ENCODE assay signal across 13 cellular contexts in the genomic region with DNA sequence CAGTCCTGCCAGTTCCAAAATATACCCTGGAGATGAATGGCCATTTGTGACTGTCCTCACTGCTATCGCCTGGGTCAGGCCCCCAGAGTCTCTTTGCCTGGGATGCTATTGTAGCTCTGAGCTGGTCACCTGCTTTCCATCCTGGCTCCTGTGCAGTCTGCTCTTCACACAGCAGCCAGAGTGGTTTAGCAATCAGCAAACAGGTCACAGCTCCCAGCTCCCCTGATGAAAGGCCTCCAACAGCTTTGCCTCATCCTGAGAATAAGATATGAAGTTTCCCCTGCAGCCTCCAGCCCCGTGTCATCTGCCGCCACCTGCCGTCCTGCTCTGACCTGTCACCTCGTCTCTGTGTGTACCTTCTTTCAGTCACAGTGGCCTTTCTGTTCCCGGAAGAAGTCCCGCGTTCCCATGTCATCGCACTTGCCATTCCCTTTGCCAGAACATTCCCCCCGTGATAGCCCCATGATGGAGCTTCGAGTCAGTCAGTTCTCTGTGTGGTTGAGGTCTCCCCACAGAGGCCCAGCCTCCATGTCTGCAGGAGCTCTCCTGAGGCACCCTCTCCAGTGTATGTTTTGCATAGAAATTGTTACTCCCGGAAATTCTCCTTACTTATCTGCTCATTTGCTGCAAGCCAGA.
DNase-seq lines count a peak whose midpoint lies in the region; ATAC-seq and TF ChIP-seq lines count a peak whose summit lies in the region.
"Had no signal": no experiment of that assay in that cellular context is flagged by ENCODE, and none has a peak within 500 bp of the region (broad histone marks: within the 10 kb centered on the region; RNA-seq: fewer than 3 reads in every experiment).

No MANE protein-coding gene starts in this region.

- no peaks in the 10 kb centered on the region for H3K36me3 ChIP-seq in RWPE2 (ENCODE audit: low read depth)
- no peaks in the 10 kb centered on the region for H3K36me3 ChIP-seq in right lobe of liver
- no peaks in the 10 kb centered on the region for H3K36me3 ChIP-seq in ovary
- H3K36me3 ChIP-seq: sigmoid colon had no signal

- H3K27me3 ChIP-seq in RWPE2 (ENCODE audit: insufficient read depth, poor library complexity, severe bottlenecking) (no peaks in the 10 kb centered on the region), right lobe of liver (no peaks in the 10 kb centered on the region), ovary (no peaks in the 10 kb centered on the region)
- H3K27me3 ChIP-seq: sigmoid colon had no signal

- ATAC-seq in RWPE2 (ENCODE audit: low read depth), result peak; percentile 21; the same call in 1 of the 3 replicates
- peak; percentile 90 to 94 (median 92) for ATAC-seq in right lobe of liver
- ATAC-seq in HG03571 (IDR thresholded peaks at IDR 0.05; ENCODE audit: unreplicated experiment), result no peak
- ATAC-seq in GM18870 (IDR thresholded peaks at IDR 0.05; ENCODE audit: unreplicated experiment), result no peak

- TF ChIP-seq CTCF in RWPE2 (IDR thresholded peaks at IDR 0.05; ENCODE audit: poor library complexity, severe bottlenecking), result no peak
- TF ChIP-seq CTCF in right lobe of liver (IDR thresholded peaks at IDR 0.05), result peak; percentile 55 to 75 (median 71)
- TF ChIP-seq CTCF in ovary (IDR thresholded peaks at IDR 0.05), result no peak

- H3K4me3 ChIP-seq in RWPE2 (ENCODE audit: severe bottlenecking) (no peak overlapping the region), right lobe of liver (no peak overlapping the region), ovary (no peak overlapping the region)
- H3K4me3 ChIP-seq: coronary artery, sigmoid colon had no signal

- no peak overlapping the region for H3K27ac ChIP-seq in RWPE2 (ENCODE audit: poor library complexity, severe bottlenecking)
- no peak overlapping the region for H3K27ac ChIP-seq in right lobe of liver
- no peak overlapping the region for H3K27ac ChIP-seq in ovary
- H3K27ac ChIP-seq: coronary artery, sigmoid colon had no signal

- intact Hi-C loops in right lobe of liver (cut with DNase I), result loop anchor here (5.0 to 10.0 kb wide), 2 partner anchors 161 to 163 kb away; no protein-coding TSS in a partner anchor
- intact Hi-C loops in ovary (cut with DNase I), result loop anchor here in 2 of 4 donors (10.0 kb wide), 2 partner anchors 93 to 163 kb away; no protein-coding TSS in a partner anchor

- no peak for TF ChIP-seq EP300 in ovary (IDR thresholded peaks at IDR 0.05)

- H3K9me3 ChIP-seq in RWPE2 (ENCODE audit: severe bottlenecking), result no peaks in the 10 kb centered on the region
- H3K9me3 ChIP-seq in right lobe of liver, result no peaks in the 10 kb centered on the region
- no peaks in the 10 kb centered on the region for H3K9me3 ChIP-seq in ovary
- H3K9me3 ChIP-seq: sigmoid colon had no signal

- TF ChIP-seq POLR2A in right lobe of liver (IDR thresholded peaks at IDR 0.05), result no peak
- no peak for TF ChIP-seq POLR2A in ovary (IDR thresholded peaks at IDR 0.05)

- in situ Hi-C loops in G401 (cut with HindIII; ENCODE audit: low sequenced_read_pairs), result no loop called here

- H3K4me1 ChIP-seq in RWPE2 (ENCODE audit: insufficient read depth, poor library complexity, severe bottlenecking), result peaks cover 15% of the 10 kb centered on the region
- peaks cover 0 to 15% (median 4%) of the 10 kb centered on the region in 4 donors for H3K4me1 ChIP-seq in right lobe of liver
- H3K4me1 ChIP-seq in ovary (ENCODE audit: insufficient read depth), result peaks cover 16% of the 10 kb centered on the region

- DNase-seq in DMS53 (lab: John Stamatoyannopoulos, UW) (peak; percentile 90), NCI-H1436 treated with DMSO at 0.1 percent for 48 hours (lab: John Stamatoyannopoulos, UW) (peak; percentile 36), RWPE2 (ENCODE audit: low spot score) (peak; percentile 25), right lobe of liver (peak; percentile 83 to 88 (median 87)), ovary (no peak), G401 (ENCODE audit: low spot score) (no peak)
- DNase-seq: activated effector memory CD4-positive, alpha-beta T cell treated with anti-CD3 and anti-CD28 coated beads, Interleukin-2, amount 50 U/mL, for 16 hours; CD4-positive, CD25-positive, alpha-beta regulatory T cell; foreskin fibroblast; sigmoid colon had no signal

- 27% methylated on average over 8 of the region's 12 CpGs for WGBS in right lobe of liver (ENCODE audit: insufficient coverage, low coverage, low lambda C conversion rate, missing lambda C conversion rate)
- 63 to 70% (median 69%) methylated on average over 12 of the region's 12 CpGs for WGBS in ovary, 3 donors

Comparison
In these comparisons a context has a peak if more than half of its experiments do, and no peak if none do; other contexts are left out.
1. DNase-seq: peak in DMS53 (single experiment), NCI-H1436 treated with DMSO at 0.1 percent for 48 hours (single experiment), RWPE2 (single experiment) and right lobe of liver (3 of 3); none in ovary (0 of 5) and G401 (single experiment).
2. ATAC-seq: peak in RWPE2 (single experiment) and right lobe of liver (4 of 4); none in HG03571 (single experiment) and GM18870 (single experiment).
3. CTCF ChIP-seq: peak in right lobe of liver (4 of 4); none in RWPE2 (single experiment) and ovary (0 of 3).